Comparison of ENCODE assay signal across 8 cellular contexts in the genomic region with DNA sequence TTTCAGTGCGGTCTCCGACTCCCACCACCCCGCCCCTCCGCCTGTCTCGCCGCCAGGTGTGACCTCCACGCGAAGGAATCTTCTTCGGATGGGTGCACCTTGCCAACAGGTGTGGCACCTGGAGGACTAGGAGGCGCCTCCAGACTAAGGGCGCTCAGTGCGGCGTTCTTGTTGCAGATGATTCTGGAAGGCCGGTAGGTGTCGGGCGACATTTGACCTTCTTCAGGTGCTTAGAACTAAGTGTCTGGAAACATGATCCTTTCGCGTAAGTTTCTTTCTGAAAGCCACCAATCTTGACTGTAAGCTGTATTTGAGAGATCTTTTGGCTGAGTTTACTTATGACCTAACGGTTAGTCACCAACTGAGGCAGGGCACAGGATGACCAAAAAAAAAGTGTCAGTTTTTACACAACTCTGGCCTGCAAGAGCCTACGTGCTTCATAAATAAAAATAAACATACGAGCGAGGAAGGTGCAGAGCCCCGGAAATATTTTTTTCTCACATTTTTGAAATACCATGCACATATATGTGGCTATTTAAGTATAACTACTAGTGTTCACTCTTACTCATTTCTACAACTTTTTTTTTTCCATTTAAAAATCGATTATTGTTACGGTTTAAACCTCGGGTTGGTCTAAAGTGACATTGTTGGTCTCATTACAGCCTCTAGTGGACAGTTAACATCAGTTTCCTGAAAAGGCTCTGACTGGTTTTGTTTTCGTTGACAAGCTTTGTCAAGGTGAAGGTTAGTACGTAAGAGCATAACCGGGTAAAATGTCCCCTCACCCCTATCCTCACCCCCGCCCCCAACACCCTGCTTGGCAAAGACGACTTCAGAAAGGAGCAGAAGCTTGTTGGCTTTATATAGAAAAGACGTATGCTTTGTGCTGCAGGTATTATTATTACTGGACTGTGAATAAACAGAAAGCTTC.
DNase-seq lines count a peak whose midpoint lies in the region; ATAC-seq and TF ChIP-seq lines count a peak whose summit lies in the region.

No MANE protein-coding gene starts in this region.

- peak; percentile 82 for TF ChIP-seq CTCF in choroid plexus epithelial cell (conservative IDR thresholded peaks at IDR 0.05; ENCODE audit: low read depth, low read length)

- peak overlapping the region; percentile 78 for H3K4me3 ChIP-seq in choroid plexus epithelial cell (ENCODE audit: low read depth, low read length)

- ATAC-seq in HG02610 (IDR thresholded peaks at IDR 0.05; ENCODE audit: unreplicated experiment) = peak; percentile 30
- peak; percentile 28 to 30 for ATAC-seq in activated CD4-positive, CD25-positive, alpha-beta regulatory T cell treated with anti-CD3 and anti-CD28 coated beads, Interleukin-2, amount 50 U/mL, for 24 hours

- peak; percentile 13 for DNase-seq in NCI-H1436 (lab: John Stamatoyannopoulos, UW)
- no peak for DNase-seq in NCI-H1436 treated with DMSO at 0.1 percent for 48 hours (lab: John Stamatoyannopoulos, UW)
- peak; percentile 31 for DNase-seq in NCI-H2029 treated with DMSO at 0.1 percent for 48 hours (lab: John Stamatoyannopoulos, UW)
- peak; percentile 87 for DNase-seq in choroid plexus epithelial cell (ENCODE audit: low read depth)
- DNase-seq in left kidney (ENCODE audit: low read depth, low spot score) = peak; percentile 81
- peak in 2 of 3 donors; percentile 7 to 24 for DNase-seq in stimulated activated CD4-positive, alpha-beta T cell treated with anti-CD3 and anti-CD28 coated beads, TNF-alpha, amount 100 ng/mL, for 1 hour (ENCODE audit: low read depth in 3 of 3, low spot score in 1 of 3)
